ENCODE assay signal across 31 cellular contexts in the genomic region with DNA sequence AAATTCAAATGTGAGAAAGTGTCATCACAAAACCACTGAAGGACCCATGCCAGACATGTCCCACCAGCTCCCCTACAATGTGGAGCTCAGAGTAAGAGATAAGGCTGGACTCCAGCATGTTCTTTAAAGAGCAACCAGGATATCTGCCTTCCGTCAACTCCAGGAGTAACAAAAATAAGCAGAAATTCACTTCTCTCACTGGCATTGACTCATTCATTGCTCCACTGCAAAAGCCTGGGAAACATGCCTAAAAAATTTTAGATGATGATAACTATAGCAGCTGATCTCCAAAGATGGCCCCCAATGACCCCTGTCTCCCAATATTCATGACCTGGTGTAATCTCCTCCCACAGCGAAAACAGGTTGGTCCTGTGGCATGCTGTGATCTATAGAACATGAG.
"Had no signal": no experiment of that assay in that cellular context is flagged by ENCODE, and none has a peak within 500 bp of the region (broad histone marks: within the 10 kb centered on the region; RNA-seq: fewer than 3 reads in every experiment).

No MANE protein-coding gene starts in this region.

- H3K27me3 Mint-ChIP-seq: activated B cell treated with CpG ODN at 0.5 μM for 24 hours; activated CD4-positive, alpha-beta memory T cell treated with anti-CD3 and anti-CD28 coated beads for 36 hours; activated CD4-positive, alpha-beta T cell treated with anti-CD3 and anti-CD28 coated beads for 36 hours; activated CD4-positive, alpha-beta T cell treated with anti-CD3 and anti-CD28 coated beads, Interleukin-2, amount 10 ng/mL, durations not matched to agents 24 days and 14 days; activated CD8-positive, alpha-beta memory T cell treated with anti-CD3 and anti-CD28 coated beads, Interleukin-2, amount 10 ng/mL, durations not matched to agents 7 days and 5 days; activated naive CD4-positive, alpha-beta T cell treated with anti-CD3 and anti-CD28 coated beads, Interleukin-2, amount 50 U/mL, for 24 hours; activated naive CD8-positive, alpha-beta T cell treated with anti-CD3 and anti-CD28 coated beads, Interleukin-2, amount 50 U/mL, for 24 hours; T-helper 17 cell had no signal

- H3K9me3 Mint-ChIP-seq: activated B cell treated with CpG ODN at 0.5 μM for 24 hours; activated CD4-positive, alpha-beta memory T cell treated with anti-CD3 and anti-CD28 coated beads for 36 hours; activated CD4-positive, alpha-beta T cell treated with anti-CD3 and anti-CD28 coated beads, Interleukin-2, amount 10 ng/mL, durations not matched to agents 24 days and 14 days; activated naive CD4-positive, alpha-beta T cell treated with anti-CD3 and anti-CD28 coated beads for 36 hours; activated naive CD4-positive, alpha-beta T cell treated with anti-CD3 and anti-CD28 coated beads, Interleukin-2, amount 50 U/mL, for 24 hours; activated naive CD8-positive, alpha-beta T cell treated with anti-CD3 and anti-CD28 coated beads, Interleukin-2, amount 50 U/mL, for 24 hours; activated T-helper 1 cell treated with anti-CD3 and anti-CD28 coated beads, Interleukin-12 subunit alpha, Interleukin-12 subunit beta, Interleukin-2, Interleukin-4 antibody, amounts not matched to agents 30 ng/mL and 10 ng/mL and 1 ng/mL, durations not matched to agents 14 hours and 24 hours and 36 hours; T-helper 2 cell treated with Interferon-gamma antibody and Interleukin-4, amounts not matched to agents 5 μg/mL and 100 μg/mL, for 36 hours had no signal

- DNase-seq: activated B cell treated with CpG ODN at 0.5 μM for 24 hours; activated CD4-positive, alpha-beta memory T cell treated with anti-CD3 and anti-CD28 coated beads for 36 hours; activated CD4-positive, alpha-beta T cell treated with anti-CD3 and anti-CD28 coated beads for 36 hours; activated CD4-positive, alpha-beta T cell treated with anti-CD3 and anti-CD28 coated beads, Interleukin-2, amount 10 ng/mL, durations not matched to agents 24 days and 14 days; activated CD4-positive, CD25-positive, alpha-beta regulatory T cell treated with anti-CD3 and anti-CD28 coated beads, Interleukin-2, amount 50 U/mL, for 72 hours; activated CD8-positive, alpha-beta memory T cell treated with anti-CD3 and anti-CD28 coated beads, Interleukin-2, amount 10 ng/mL, durations not matched to agents 7 days and 5 days; activated CD8-positive, alpha-beta memory T cell treated with anti-CD3 and anti-CD28 coated beads, Interleukin-2, amount 50 U/mL, for 4 hours; activated CD8-positive, alpha-beta T cell treated with anti-CD3 and anti-CD28 coated beads, Interleukin-2, amount 10 ng/mL, durations not matched to agents 7 days and 5 days; activated effector memory CD4-positive, alpha-beta T cell treated with anti-CD3 and anti-CD28 coated beads, Interleukin-2, amount 50 U/mL, for 16 hours; activated naive CD4-positive, alpha-beta T cell treated with anti-CD3 and anti-CD28 coated beads for 36 hours; activated naive CD8-positive, alpha-beta T cell treated with anti-CD3 and anti-CD28 coated beads for 36 hours; activated naive CD8-positive, alpha-beta T cell treated with anti-CD3 and anti-CD28 coated beads, Interleukin-2, amount 50 U/mL, for 24 hours; activated T-cell treated with anti-CD3 and anti-CD28 coated beads, Interleukin-2, amount 50 U/mL, for 1 hour; activated T-cell treated with anti-CD3 and anti-CD28 coated beads, Interleukin-2, amount 50 U/mL, for 48 hours; amniotic stem cell; anterior cingulate cortex; caudate nucleus; cortex of kidney; effector CD8-positive, alpha-beta T cell; esophagus squamous epithelium; foreskin melanocyte; heart right ventricle; T-helper 1 cell; T-helper 17 cell; T1000; WERI-Rb-1 had no signal

- ATAC-seq: activated CD4-positive, alpha-beta T cell treated with anti-CD3 and anti-CD28 coated beads for 36 hours; activated CD8-positive, alpha-beta memory T cell treated with anti-CD3 and anti-CD28 coated beads, Interleukin-2, amount 10 ng/mL, durations not matched to agents 7 days and 5 days; activated CD8-positive, alpha-beta T cell treated with anti-CD3 and anti-CD28 coated beads, Interleukin-2, amount 10 ng/mL, durations not matched to agents 7 days and 5 days; activated naive CD8-positive, alpha-beta T cell treated with anti-CD3 and anti-CD28 coated beads, Interleukin-2, amount 50 U/mL, for 24 hours; gastroesophageal sphincter; heart right ventricle; T-helper 17 cell had no signal

- H3K4me1 Mint-ChIP-seq: activated B cell treated with CpG ODN at 0.5 μM for 24 hours; activated CD4-positive, alpha-beta T cell treated with anti-CD3 and anti-CD28 coated beads for 36 hours; activated CD4-positive, alpha-beta T cell treated with anti-CD3 and anti-CD28 coated beads, Interleukin-2, amount 10 ng/mL, durations not matched to agents 24 days and 14 days; activated CD8-positive, alpha-beta memory T cell treated with anti-CD3 and anti-CD28 coated beads, Interleukin-2, amount 10 ng/mL, durations not matched to agents 7 days and 5 days; activated naive CD4-positive, alpha-beta T cell treated with anti-CD3 and anti-CD28 coated beads, Interleukin-2, amount 50 U/mL, for 24 hours; activated naive CD8-positive, alpha-beta T cell treated with anti-CD3 and anti-CD28 coated beads for 36 hours; activated naive CD8-positive, alpha-beta T cell treated with anti-CD3 and anti-CD28 coated beads, Interleukin-2, amount 50 U/mL, for 24 hours; T-helper 17 cell had no signal

- H3K4me3 ChIP-seq: esophagus squamous epithelium, gastroesophageal sphincter, heart right ventricle had no signal

- H3K4me3 Mint-ChIP-seq: activated B cell treated with CpG ODN at 0.5 μM for 24 hours; activated CD4-positive, alpha-beta memory T cell treated with anti-CD3 and anti-CD28 coated beads for 36 hours; activated CD4-positive, alpha-beta T cell treated with anti-CD3 and anti-CD28 coated beads for 36 hours; activated CD4-positive, alpha-beta T cell treated with anti-CD3 and anti-CD28 coated beads, Interleukin-2, amount 10 ng/mL, durations not matched to agents 24 days and 14 days; activated CD8-positive, alpha-beta memory T cell treated with anti-CD3 and anti-CD28 coated beads, Interleukin-2, amount 10 ng/mL, durations not matched to agents 7 days and 5 days; activated CD8-positive, alpha-beta T cell treated with anti-CD3 and anti-CD28 coated beads, Interleukin-2, amount 10 ng/mL, durations not matched to agents 7 days and 5 days; activated naive CD4-positive, alpha-beta T cell treated with anti-CD3 and anti-CD28 coated beads for 36 hours; activated naive CD4-positive, alpha-beta T cell treated with anti-CD3 and anti-CD28 coated beads, Interleukin-2, amount 50 U/mL, for 24 hours; activated naive CD8-positive, alpha-beta T cell treated with anti-CD3 and anti-CD28 coated beads for 36 hours; activated naive CD8-positive, alpha-beta T cell treated with anti-CD3 and anti-CD28 coated beads, Interleukin-2, amount 50 U/mL, for 24 hours; activated T-helper 1 cell treated with anti-CD3 and anti-CD28 coated beads, Interleukin-12 subunit alpha, Interleukin-12 subunit beta, Interleukin-2, Interleukin-4 antibody, amounts not matched to agents 30 ng/mL and 10 ng/mL and 1 ng/mL, durations not matched to agents 14 hours and 24 hours and 36 hours; T-helper 17 cell; T-helper 2 cell treated with Interferon-gamma antibody and Interleukin-4, amounts not matched to agents 5 μg/mL and 100 μg/mL, for 36 hours had no signal

- H3K27ac Mint-ChIP-seq: activated B cell treated with CpG ODN at 0.5 μM for 24 hours; activated CD4-positive, alpha-beta memory T cell treated with anti-CD3 and anti-CD28 coated beads for 36 hours; activated CD4-positive, alpha-beta T cell treated with anti-CD3 and anti-CD28 coated beads for 36 hours; activated CD4-positive, alpha-beta T cell treated with anti-CD3 and anti-CD28 coated beads, Interleukin-2, amount 10 ng/mL, durations not matched to agents 24 days and 14 days; activated CD8-positive, alpha-beta memory T cell treated with anti-CD3 and anti-CD28 coated beads, Interleukin-2, amount 10 ng/mL, durations not matched to agents 7 days and 5 days; activated CD8-positive, alpha-beta T cell treated with anti-CD3 and anti-CD28 coated beads, Interleukin-2, amount 10 ng/mL, durations not matched to agents 7 days and 5 days; activated naive CD4-positive, alpha-beta T cell treated with anti-CD3 and anti-CD28 coated beads for 36 hours; activated naive CD4-positive, alpha-beta T cell treated with anti-CD3 and anti-CD28 coated beads, Interleukin-2, amount 50 U/mL, for 24 hours; activated naive CD8-positive, alpha-beta T cell treated with anti-CD3 and anti-CD28 coated beads for 36 hours; activated naive CD8-positive, alpha-beta T cell treated with anti-CD3 and anti-CD28 coated beads, Interleukin-2, amount 50 U/mL, for 24 hours; activated T-helper 1 cell treated with anti-CD3 and anti-CD28 coated beads, Interleukin-12 subunit alpha, Interleukin-12 subunit beta, Interleukin-2, Interleukin-4 antibody, amounts not matched to agents 30 ng/mL and 10 ng/mL and 1 ng/mL, durations not matched to agents 14 hours and 24 hours and 36 hours; activated T-helper 2 cell treated with anti-CD3 and anti-CD28 coated beads, Interferon-gamma antibody, Interleukin-2, Interleukin-4, amounts not matched to agents 10 μg/mL and 5 μg/mL and 100 μg/mL, durations not matched to agents 14 hours and 24 hours and 36 hours; T-helper 17 cell; T-helper 2 cell treated with Interferon-gamma antibody and Interleukin-4, amounts not matched to agents 5 μg/mL and 100 μg/mL, for 36 hours had no signal

- H3K36me3 Mint-ChIP-seq: activated CD4-positive, alpha-beta memory T cell treated with anti-CD3 and anti-CD28 coated beads for 36 hours; activated CD8-positive, alpha-beta memory T cell treated with anti-CD3 and anti-CD28 coated beads, Interleukin-2, amount 10 ng/mL, durations not matched to agents 7 days and 5 days; activated naive CD4-positive, alpha-beta T cell treated with anti-CD3 and anti-CD28 coated beads, Interleukin-2, amount 50 U/mL, for 24 hours; activated naive CD8-positive, alpha-beta T cell treated with anti-CD3 and anti-CD28 coated beads for 36 hours had no signal
